Comparison of ENCODE assay signal across 8 cellular contexts in the genomic region with DNA sequence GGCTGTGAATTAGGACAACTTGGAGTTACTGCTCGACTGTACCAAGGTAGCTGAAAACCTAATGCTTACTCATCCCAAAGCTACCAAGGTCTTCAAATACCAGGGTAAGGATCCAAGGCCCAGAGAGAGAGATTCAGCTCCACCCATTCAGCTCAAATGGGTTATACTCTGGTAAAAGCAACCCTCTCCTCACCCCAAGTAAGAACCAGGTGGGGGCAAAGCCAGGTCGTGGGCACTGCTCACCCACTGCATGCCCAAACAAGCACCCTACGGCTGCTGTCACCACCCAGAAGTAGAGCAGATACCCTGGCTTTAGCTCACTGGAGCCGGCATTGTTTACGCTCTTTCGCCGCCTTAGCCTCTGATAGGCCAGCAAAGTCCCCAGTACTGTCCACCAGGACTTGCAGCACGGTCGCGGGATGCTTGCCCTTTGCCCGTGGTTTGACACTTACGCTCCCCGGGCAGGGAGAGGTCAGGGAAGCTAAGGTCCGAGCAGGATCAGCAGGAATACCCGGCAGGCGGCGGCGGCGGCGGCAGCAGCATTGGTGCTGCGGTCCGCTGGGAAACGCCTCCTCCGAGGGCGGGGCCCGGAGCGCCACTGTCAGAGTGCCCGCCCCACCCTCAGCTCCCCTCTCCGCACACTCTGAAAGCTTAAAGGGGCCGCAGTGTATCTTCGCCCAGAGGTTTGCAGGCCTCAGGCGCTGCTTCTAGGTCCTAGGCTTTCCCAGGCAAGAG. TPM values are rescaled to one million over a fixed set of nuclear protein-coding genes. Genes with fewer than 3 reads are reported as not detected.
DNase-seq lines count a peak whose midpoint lies in the region; TF ChIP-seq lines count a peak whose summit lies in the region.

No MANE protein-coding gene starts in this region.

- H3K4me3 Mint-ChIP-seq in activated CD4-positive, alpha-beta T cell treated with anti-CD3 and anti-CD28 coated beads, Interleukin-2, amount 10 ng/mL, durations not matched to agents 7 days and 5 days, result peak overlapping the region; percentile 73

- peak overlapping the region; percentile 65 for H3K27ac Mint-ChIP-seq in activated CD4-positive, alpha-beta T cell treated with anti-CD3 and anti-CD28 coated beads, Interleukin-2, amount 10 ng/mL, durations not matched to agents 7 days and 5 days

- POLR2A ChIA-PET in activated CD4-positive, alpha-beta T cell treated with anti-CD3 and anti-CD28 coated beads, Interleukin-2, amount 10 ng/mL, durations not matched to agents 7 days and 5 days (lab: Charles Lee), result no interaction called here

- H3K4me3 ChIP-seq in HFF-Myc (replicated peaks; ENCODE audit: low read depth, low read length), result peak overlapping the region; percentile 54
- peak overlapping the region; percentile 94 for H3K4me3 ChIP-seq in coronary artery

- H3K27me3 Mint-ChIP-seq in activated CD4-positive, alpha-beta T cell treated with anti-CD3 and anti-CD28 coated beads, Interleukin-2, amount 10 ng/mL, durations not matched to agents 7 days and 5 days, result no peaks in the 10 kb centered on the region

- no peaks in the 10 kb centered on the region for H3K9me3 Mint-ChIP-seq in activated CD4-positive, alpha-beta T cell treated with anti-CD3 and anti-CD28 coated beads, Interleukin-2, amount 10 ng/mL, durations not matched to agents 7 days and 5 days

- CTCF ChIA-PET in activated CD4-positive, alpha-beta T cell treated with anti-CD3 and anti-CD28 coated beads, Interleukin-2, amount 10 ng/mL, durations not matched to agents 7 days and 5 days (lab: Charles Lee), result interaction anchor here (0.6 to 2.1 kb wide), 8 partner anchors 8 to 167 kb away, joined by 3 to 7 read pairs (median 3); no protein-coding TSS in a partner anchor

- H3K4me1 Mint-ChIP-seq in activated CD4-positive, alpha-beta T cell treated with anti-CD3 and anti-CD28 coated beads, Interleukin-2, amount 10 ng/mL, durations not matched to agents 7 days and 5 days, result peaks cover 32% of the 10 kb centered on the region

- TF ChIP-seq CTCF in HFF-Myc (IDR thresholded peaks at IDR 0.05; ENCODE audit: low read depth, low read length, missing control alignments) (no peak), coronary artery (IDR thresholded peaks at IDR 0.05) (no peak)

- H3K27ac ChIP-seq in coronary artery, result peak overlapping the region; percentile 62 to 90

- peaks cover 3% of the 10 kb centered on the region for H3K36me3 Mint-ChIP-seq in activated CD4-positive, alpha-beta T cell treated with anti-CD3 and anti-CD28 coated beads, Interleukin-2, amount 10 ng/mL, durations not matched to agents 7 days and 5 days (ENCODE audit: low read depth)

- DNase-seq in GM04503 (ENCODE audit: low read depth) (peak; percentile 25), HFF-Myc (ENCODE audit: extremely low read depth, low read depth) (peak; percentile 33), NCI-H146 treated with DMSO at 0.1 percent for 48 hours (lab: John Stamatoyannopoulos, UW; ENCODE audit: unreplicated experiment) (peak; percentile 39), coronary artery (ENCODE audit: low spot score) (peak; percentile 86), left kidney (ENCODE audit: low read depth, low spot score) (peak; percentile 92), NCI-H2171 (lab: John Stamatoyannopoulos, UW) (no peak)
- peak; percentile 77 for DNase-seq in activated CD4-positive, alpha-beta T cell treated with anti-CD3 and anti-CD28 coated beads, Interleukin-2, amount 10 ng/mL, durations not matched to agents 7 days and 5 days
- peak; percentile 65 for DNase-seq in stimulated activated CD4-positive, alpha-beta T cell treated with anti-CD3 and anti-CD28 coated beads, Interleukin-1b, Interleukin-23, amount 100 ng/mL, for 48 hours

RNA-seq across cellular contexts. Expression of gene CKAP5, which starts 19.6 kb away (rescaled TPM):
- 100 to 1,000 TPM; 171 to 189 TPM for total RNA-seq in activated CD4-positive, alpha-beta T cell treated with anti-CD3 and anti-CD28 coated beads, Interleukin-2, amount 10 ng/mL, durations not matched to agents 7 days and 5 days
